Comparison of ENCODE assay signal across 8 cellular contexts in the genomic region with DNA sequence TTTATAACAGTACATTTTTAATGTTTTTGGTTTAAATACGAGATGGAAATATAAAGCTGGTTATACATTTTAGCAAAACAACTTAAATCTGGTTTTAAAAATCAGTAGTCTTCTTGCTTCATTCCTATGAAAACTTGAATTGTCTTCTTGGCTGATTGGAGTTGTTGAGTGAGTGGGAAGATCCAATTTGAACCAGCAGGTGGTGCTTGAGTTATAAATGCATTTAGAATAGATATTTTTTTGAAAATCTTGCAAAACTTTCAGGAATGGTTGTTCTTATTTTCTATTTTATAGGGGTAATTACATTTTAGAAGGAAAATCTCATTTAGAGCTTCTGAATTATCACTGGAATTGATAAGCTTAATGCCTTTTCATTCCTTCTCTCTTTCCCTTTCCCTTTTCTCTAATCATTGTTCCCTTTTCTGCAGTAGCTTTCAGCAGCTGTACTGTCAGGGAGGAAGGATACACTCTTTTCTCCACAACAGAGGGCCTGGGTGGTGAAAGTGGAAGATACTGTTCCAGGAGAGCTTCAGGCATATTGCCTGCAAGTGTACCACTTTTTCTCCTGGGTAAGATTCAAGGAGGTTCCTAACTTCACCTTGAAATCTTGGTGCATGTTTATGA.
A peak's percentile ranks its signal among the peaks of the same experiment; 100 is the strongest.
DNase-seq lines count a peak whose midpoint lies in the region; ATAC-seq and TF ChIP-seq lines count a peak whose summit lies in the region.

No MANE protein-coding gene starts in this region.

- no peaks in the 10 kb centered on the region for H3K27me3 Mint-ChIP-seq in CD8-positive, alpha-beta T cell (ENCODE audit: low read depth)

- no peaks in the 10 kb centered on the region for H3K4me1 Mint-ChIP-seq in CD8-positive, alpha-beta T cell (ENCODE audit: low read depth)

- peak; percentile 4 for DNase-seq in AG04450 (ENCODE audit: low read depth, low spot score)
- peak; percentile 30 to 43 for DNase-seq in HAP-1 (ENCODE audit: low spot score in 2 of 2)
- DNase-seq in SK-N-MC (ENCODE audit: low read depth, low spot score), result peak; percentile 52
- DNase-seq in head of caudate nucleus, result peak in 22 of 42 donors; percentile 14 to 78 (median 35)
- DNase-seq in sigmoid colon, result no peak
- DNase-seq in CD8-positive, alpha-beta T cell, result no peak
- DNase-seq in stomach, result no peak
- DNase-seq in T-helper 9 cell, result no peak

- H3K27ac Mint-ChIP-seq in CD8-positive, alpha-beta T cell, result no peak overlapping the region

- POLR2A ChIA-PET in AG04450 (lab: Yijun Ruan, JAX), result no interaction called here
- POLR2A ChIA-PET in CD8-positive, alpha-beta T cell (lab: Charles Lee), result no interaction called here

- peak; percentile 72 for TF ChIP-seq CTCF in AG04450 (IDR thresholded peaks at IDR 0.05; ENCODE audit: low read depth, low read length)
- TF ChIP-seq CTCF in sigmoid colon (IDR thresholded peaks at IDR 0.05), result peak in 1 of 4 experiments; percentile 17
- TF ChIP-seq CTCF in CD8-positive, alpha-beta T cell (IDR thresholded peaks at IDR 0.05), result no peak
- TF ChIP-seq CTCF in stomach (IDR thresholded peaks at IDR 0.05), result peak in 2 of 7 experiments; percentile 19 to 25

- H3K27me3 ChIP-seq in AG04450 (ENCODE audit: control insufficient read depth, insufficient read depth, low read length), result no peaks in the 10 kb centered on the region
- H3K27me3 ChIP-seq in HAP-1 (ENCODE audit: low read depth), result no peaks in the 10 kb centered on the region
- H3K27me3 ChIP-seq in sigmoid colon, result no peaks in the 10 kb centered on the region
- H3K27me3 ChIP-seq in CD8-positive, alpha-beta T cell (ENCODE audit: insufficient read depth, low read length), result no peaks in the 10 kb centered on the region
- H3K27me3 ChIP-seq in stomach, result no peaks in the 10 kb centered on the region

- intact Hi-C loops in head of caudate nucleus (cut with DNase I), result no loop called here
- intact Hi-C loops in sigmoid colon (cut with DNase I), result no loop called here
- intact Hi-C loops in CD8-positive, alpha-beta T cell (cut with DNase I, micrococcal nuclease), result no loop called here
- intact Hi-C loops in stomach (cut with DNase I; ENCODE audit: low total_unique reads), result no loop called here

- H3K27ac ChIP-seq in AG04450 (ENCODE audit: low read depth, low read length) (no peak overlapping the region), SK-N-MC (no peak overlapping the region), sigmoid colon (no peak overlapping the region), stomach (no peak overlapping the region)
- H3K27ac ChIP-seq in CD8-positive, alpha-beta T cell (ENCODE audit: low read depth, low read length), result no peak overlapping the region

- no peaks in the 10 kb centered on the region for H3K36me3 Mint-ChIP-seq in CD8-positive, alpha-beta T cell

- no peaks in the 10 kb centered on the region for H3K9me3 Mint-ChIP-seq in CD8-positive, alpha-beta T cell

- no peak overlapping the region for H3K4me3 Mint-ChIP-seq in CD8-positive, alpha-beta T cell

- no peak for ATAC-seq in CD8-positive, alpha-beta T cell

- 44 to 73% methylated on average over 1 of the region's 1 CpG for WGBS in sigmoid colon, 2 donors
- 67 to 72% (median 71%) methylated on average over 1 of the region's 1 CpG for WGBS in stomach, 5 donors

- in situ Hi-C loops in HAP-1 (cut with MboI; ENCODE audit: low sequenced_read_pairs), result no loop called here

- CTCF ChIA-PET in AG04450 (lab: Charles Lee), result interaction anchor here (0.6 to 2.1 kb wide), 11 partner anchors 9 to 595 kb away, joined by 3 to 12 read pairs (median 4); no protein-coding TSS in a partner anchor
- CTCF ChIA-PET in CD8-positive, alpha-beta T cell (lab: Charles Lee), result no interaction called here

- no peaks in the 10 kb centered on the region; the same call in none of the 2 replicates for H3K4me1 ChIP-seq in HAP-1
- H3K4me1 ChIP-seq in sigmoid colon, result no peaks in the 10 kb centered on the region
- H3K4me1 ChIP-seq in CD8-positive, alpha-beta T cell (ENCODE audit: insufficient read depth, low read length), result no peaks in the 10 kb centered on the region
- H3K4me1 ChIP-seq in stomach, result no peaks in the 10 kb centered on the region

- no peaks in the 10 kb centered on the region for H3K9me3 ChIP-seq in AG04450 (ENCODE audit: control insufficient read depth, insufficient read depth, low read length)
- H3K9me3 ChIP-seq in HAP-1, result no peaks in the 10 kb centered on the region
- no peaks in the 10 kb centered on the region for H3K9me3 ChIP-seq in SK-N-MC (ENCODE audit: low read depth, low read length)
- no peaks in the 10 kb centered on the region for H3K9me3 ChIP-seq in sigmoid colon
- no peaks in the 10 kb centered on the region for H3K9me3 ChIP-seq in CD8-positive, alpha-beta T cell (ENCODE audit: low read length)
- no peaks in the 10 kb centered on the region for H3K9me3 ChIP-seq in stomach

- no peak for TF ChIP-seq POLR2A in sigmoid colon (IDR thresholded peaks at IDR 0.05)
- TF ChIP-seq POLR2A in stomach (IDR thresholded peaks at IDR 0.05), result no peak

- H3K36me3 ChIP-seq in HAP-1 (replicated peaks), result no peaks in the 10 kb centered on the region
- no peaks in the 10 kb centered on the region for H3K36me3 ChIP-seq in SK-N-MC (ENCODE audit: insufficient read depth, low read length)
- H3K36me3 ChIP-seq in sigmoid colon, result no peaks in the 10 kb centered on the region
- no peaks in the 10 kb centered on the region for H3K36me3 ChIP-seq in CD8-positive, alpha-beta T cell (ENCODE audit: insufficient read depth, low read length)
- H3K36me3 ChIP-seq in stomach, result no peaks in the 10 kb centered on the region

- no peak overlapping the region for H3K9ac ChIP-seq in SK-N-MC (ENCODE audit: insufficient read length)

- H3K4me3 ChIP-seq in AG04450 (ENCODE audit: low read depth, low read length) (no peak overlapping the region), HAP-1 (no peak overlapping the region), SK-N-MC (no peak overlapping the region), sigmoid colon (no peak overlapping the region), stomach (no peak overlapping the region)
- no peak overlapping the region for H3K4me3 ChIP-seq in CD8-positive, alpha-beta T cell (ENCODE audit: low read depth, low read length)

- TF ChIP-seq EP300 in sigmoid colon (IDR thresholded peaks at IDR 0.05) (no peak), stomach (IDR thresholded peaks at IDR 0.05) (no peak)

Comparison
In these comparisons a context has a peak if more than half of its experiments do, and no peak if none do; other contexts are left out.
1. DNase-seq: peak in AG04450 (single experiment), HAP-1 (2 of 2), SK-N-MC (single experiment) and head of caudate nucleus (22 of 42); none in sigmoid colon (single experiment), CD8-positive, alpha-beta T cell (0 of 7), stomach (single experiment) and T-helper 9 cell (single experiment).